Comparison of ENCODE assay signal across 1 cellular context in the genomic region with DNA sequence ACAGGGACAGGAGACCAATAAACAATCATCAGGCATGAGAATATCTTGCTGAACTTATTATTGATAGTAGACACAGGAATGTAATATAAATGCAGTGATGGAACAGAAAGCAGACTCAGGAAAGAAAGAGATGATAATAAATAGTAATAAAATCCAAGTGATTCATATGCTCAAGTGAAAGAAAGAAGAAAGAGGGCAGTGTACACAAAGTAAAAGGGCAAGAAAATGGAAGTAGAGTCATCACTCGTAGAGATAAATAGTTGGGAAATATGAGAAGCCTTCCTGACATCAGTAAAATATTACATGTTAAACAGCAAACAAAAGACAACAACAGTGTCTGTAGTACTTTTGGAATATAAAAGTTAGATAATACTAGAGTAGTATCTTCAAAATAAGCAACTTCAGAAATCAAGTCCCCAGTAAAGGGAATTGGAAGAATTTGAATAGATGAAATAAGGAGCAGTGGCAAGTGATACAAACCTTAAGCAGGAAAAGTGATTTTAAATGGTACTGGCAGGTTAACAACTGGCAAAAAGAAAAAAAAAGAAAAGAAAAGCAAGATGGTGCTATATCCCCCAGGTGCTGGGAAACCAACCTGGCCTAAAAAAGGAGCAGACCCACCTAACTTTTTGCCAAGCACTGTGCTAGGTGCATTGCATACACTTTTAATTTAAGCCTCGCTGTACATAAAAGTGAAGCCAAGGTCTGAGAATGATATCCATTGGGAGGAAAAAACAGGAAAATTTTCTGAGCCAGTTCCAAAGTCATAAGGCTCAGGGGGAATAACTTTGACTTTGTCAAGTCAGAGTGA.
TF ChIP-seq lines count a peak whose summit lies in the region.

No MANE protein-coding gene starts in this region.

TF ChIP-seq in HCT116, 20 proteins besides CTCF, POLR2A, EP300 and RAD21 (continued from another document):
- TF ChIP-seq, protein P1, sequence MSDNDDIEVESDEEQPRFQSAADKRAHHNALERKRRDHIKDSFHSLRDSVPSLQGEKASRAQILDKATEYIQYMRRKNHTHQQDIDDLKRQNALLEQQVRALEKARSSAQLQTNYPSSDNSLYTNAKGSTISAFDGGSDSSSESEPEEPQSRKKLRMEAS (IDR thresholded peaks at IDR 0.05): no peak
- TF ChIP-seq SP1 (IDR thresholded peaks at IDR 0.05; ENCODE audit: low read depth): no peak; the same call in 1 of the 2 replicates
- no peak for TF ChIP-seq YY1 (IDR thresholded peaks at IDR 0.05; ENCODE audit: extremely low read depth, insufficient replicate concordance, low read depth, low read length)
